In genomic region chr10:5805680-5806079, GRCh38 we compare ENCODE assay signal across 12 cellular contexts.
"Had no signal": no experiment of that assay in that cellular context is flagged by ENCODE, and none has a peak within 500 bp of the region (broad histone marks: within the 10 kb centered on the region; RNA-seq: fewer than 3 reads in every experiment).

No MANE protein-coding gene starts in this region.

- H3K4me3 ChIP-seq: left lung, neural progenitor cell, skin epidermis, transverse colon had no signal

- H3K27me3 ChIP-seq: left lung, neural progenitor cell, transverse colon had no signal

- H3K9ac ChIP-seq: neural progenitor cell, parathyroid adenoma had no signal

- H2AFZ ChIP-seq: neural progenitor cell, parathyroid adenoma had no signal

- H3K9me3 ChIP-seq: left lung, transverse colon had no signal

- H3K4me2 ChIP-seq: neural progenitor cell had no signal

- DNase-seq: activated CD4-positive, alpha-beta T cell treated with anti-CD3 and anti-CD28 coated beads, Interleukin-2, amount 10 ng/mL, durations not matched to agents 24 days and 14 days; activated naive CD4-positive, alpha-beta T cell treated with Interleukin-2 at 50 U/mL for 16 hours; foreskin melanocyte; islet precursor cell; left lung; mesenchymal stem cell; SW 1271; transverse colon had no signal

- ATAC-seq: left lung had no signal

- H3K36me3 ChIP-seq: transverse colon had no signal

- H3K27ac ChIP-seq: neural progenitor cell, parathyroid adenoma, skin epidermis, transverse colon, VCaP had no signal
